In the genomic region with DNA sequence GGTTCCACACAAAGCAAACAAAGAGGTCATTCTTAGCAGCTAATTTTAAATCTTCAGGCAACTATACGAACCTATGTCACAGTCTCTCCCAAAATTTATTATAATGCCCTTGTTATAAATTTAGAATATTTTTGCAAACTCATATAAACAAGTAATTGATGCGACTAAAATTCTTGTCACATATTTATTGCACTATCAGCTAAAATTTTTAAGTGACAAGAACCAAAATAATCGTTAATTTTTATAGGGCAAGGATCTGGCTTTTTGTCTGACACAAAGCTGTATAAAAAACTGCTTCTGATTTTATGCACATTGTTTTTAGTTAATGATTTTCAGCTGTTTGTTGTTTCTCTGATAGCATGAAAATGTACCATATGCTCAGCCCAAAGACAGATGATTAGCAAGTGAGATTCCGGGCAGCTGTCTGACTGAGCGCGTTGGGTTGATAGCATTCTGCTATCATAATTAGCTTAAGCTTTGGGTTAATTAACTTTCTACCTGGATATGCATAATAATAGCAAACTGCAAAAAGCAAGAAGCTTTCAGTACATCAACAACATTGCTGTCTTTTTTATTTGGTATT, we compare ENCODE assay signal across 1 cellular context.
TF ChIP-seq lines count a peak whose summit lies in the region.

No MANE protein-coding gene starts in this region.

TF ChIP-seq in K562, 482 proteins besides CTCF, POLR2A, EP300 and RAD21:
- TF ChIP-seq EGR1 (conservative IDR thresholded peaks at IDR 0.05): no peak
- peak; percentile 23; the same call in 1 of the 2 replicates for TF ChIP-seq C11orf30 (IDR thresholded peaks at IDR 0.05; ENCODE audit: low read depth)
- peak; percentile 30; the same call in 1 of the 2 replicates for TF ChIP-seq MAFK (IDR thresholded peaks at IDR 0.05; ENCODE audit: low read length)
- peak; percentile 66; the same call in 1 of the 2 replicates for TF ChIP-seq ZNF316 (IDR thresholded peaks at IDR 0.05)
- no peak for TF ChIP-seq MXI1 (IDR thresholded peaks at IDR 0.05; ENCODE audit: low read depth, low read length)
- 0 out of 2 replicates have a peak, but pooled peaks have one; percentile 24 for TF ChIP-seq MAFG (tag; conservative IDR thresholded peaks at IDR 0.05)
- peak; percentile 51 for TF ChIP-seq MAFF (IDR thresholded peaks at IDR 0.05; ENCODE audit: low read length)
